1 cellular context compared by ENCODE assay signal in genomic region chr9:127158995-127159801, GRCh38.
TF ChIP-seq lines count a peak whose summit lies in the region.

No MANE protein-coding gene starts in this region.

TF ChIP-seq in K562, 482 proteins besides CTCF, POLR2A, EP300 and RAD21 (continued from another document and continues in another):
- TF ChIP-seq PATZ1 (CRISPR knock-in tag; IDR thresholded peaks at IDR 0.05; ENCODE audit: borderline replicate concordance) (no peak), RBFOX2 (IDR thresholded peaks at IDR 0.05; ENCODE audit: low read depth, low read length) (0 out of 2 replicates have a peak, but pooled peaks have one; percentile 25), ERF (CRISPR knock-in tag; IDR thresholded peaks at IDR 0.05) (0 out of 2 replicates have a peak, but pooled peaks have one; percentile 47), ZNF561 (CRISPR knock-in tag; conservative IDR thresholded peaks at IDR 0.05) (no peak), HMGXB4 (CRISPR knock-in tag; IDR thresholded peaks at IDR 0.05) (no peak), JUND (IDR thresholded peaks at IDR 0.05; ENCODE audit: borderline replicate concordance, low read depth, low read length) (peak; percentile 27; the same call in 1 of the 2 replicates), JUND (tag; IDR thresholded peaks at IDR 0.05; ENCODE audit: borderline replicate concordance, low read depth, low read length) (peak; percentile 49; the same call in 2 of the 3 replicates), ZNF407 (IDR thresholded peaks at IDR 0.05; ENCODE audit: low read depth) (no peak), MEIS2 (IDR thresholded peaks at IDR 0.05; ENCODE audit: partially characterized antibody) (peak; percentile 68), ZNF3 (CRISPR knock-in tag; IDR thresholded peaks at IDR 0.05) (no peak), GABPA (tag; conservative IDR thresholded peaks at IDR 0.05; ENCODE audit: low read depth) (no peak), ZNF644 (tag; IDR thresholded peaks at IDR 0.05; ENCODE audit: low read depth) (peak; percentile 75; the same call in 1 of the 2 replicates), SUPT5H (IDR thresholded peaks at IDR 0.05) (no peak), JUN (IDR thresholded peaks at IDR 0.05; ENCODE audit: borderline replicate concordance, low read depth, low read length) (peak; percentile 62; the same call in 1 of the 2 replicates), JUN (CRISPR knock-in tag; IDR thresholded peaks at IDR 0.05; ENCODE audit: borderline replicate concordance) (no peak), PHF20 (IDR thresholded peaks at IDR 0.05; ENCODE audit: partially characterized antibody) (no peak), ZNF41 (CRISPR knock-in tag; conservative IDR thresholded peaks at IDR 0.05) (0 out of 2 replicates have a peak, but pooled peaks have one; percentile 29), SP2 (IDR thresholded peaks at IDR 0.05; ENCODE audit: extremely low read depth, low read depth, low read length, poor library complexity, severe bottlenecking) (no peak), SMARCA5 (IDR thresholded peaks at IDR 0.05) (no peak), MGA (IDR thresholded peaks at IDR 0.05) (peak; percentile 100), CREB1 (IDR thresholded peaks at IDR 0.05) (no peak), CREB1 (CRISPR knock-in tag; IDR thresholded peaks at IDR 0.05) (peak; percentile 68), HDAC1 (IDR thresholded peaks at IDR 0.05) (peak in 1 of 2 experiments; percentile 57; a peak in 1 of 4 replicates), HMGN3 (IDR thresholded peaks at IDR 0.05; ENCODE audit: borderline replicate concordance, extremely low read depth, insufficient read length, low read depth, low read length) (no peak), NR3C1 (CRISPR knock-in tag; IDR thresholded peaks at IDR 0.05) (0 out of 2 replicates have a peak, but pooled peaks have one; percentile 43), RBM34 (IDR thresholded peaks at IDR 0.05; ENCODE audit: borderline replicate concordance, insufficient read depth, low read length) (no peak), BCOR (IDR thresholded peaks at IDR 0.05) (no peak), TCF7L2 (IDR thresholded peaks at IDR 0.05; ENCODE audit: low read depth, low read length) (no peak), HCFC1 (IDR thresholded peaks at IDR 0.05; ENCODE audit: low read depth, low read length) (no peak), NELFE (IDR thresholded peaks at IDR 0.05; ENCODE audit: insufficient read depth, insufficient read length) (no peak), CBX3 (IDR thresholded peaks at IDR 0.05; ENCODE audit: borderline replicate concordance in 1 of 2, low read length in 2 of 2) (peak in 1 of 2 experiments; percentile 53; a peak in 1 of 3 replicates), RAD51 (IDR thresholded peaks at IDR 0.05; ENCODE audit: borderline replicate concordance, low read depth) (peak; percentile 73; the same call in 1 of the 2 replicates)
